1 cellular context compared by ENCODE assay signal in the genomic region with DNA sequence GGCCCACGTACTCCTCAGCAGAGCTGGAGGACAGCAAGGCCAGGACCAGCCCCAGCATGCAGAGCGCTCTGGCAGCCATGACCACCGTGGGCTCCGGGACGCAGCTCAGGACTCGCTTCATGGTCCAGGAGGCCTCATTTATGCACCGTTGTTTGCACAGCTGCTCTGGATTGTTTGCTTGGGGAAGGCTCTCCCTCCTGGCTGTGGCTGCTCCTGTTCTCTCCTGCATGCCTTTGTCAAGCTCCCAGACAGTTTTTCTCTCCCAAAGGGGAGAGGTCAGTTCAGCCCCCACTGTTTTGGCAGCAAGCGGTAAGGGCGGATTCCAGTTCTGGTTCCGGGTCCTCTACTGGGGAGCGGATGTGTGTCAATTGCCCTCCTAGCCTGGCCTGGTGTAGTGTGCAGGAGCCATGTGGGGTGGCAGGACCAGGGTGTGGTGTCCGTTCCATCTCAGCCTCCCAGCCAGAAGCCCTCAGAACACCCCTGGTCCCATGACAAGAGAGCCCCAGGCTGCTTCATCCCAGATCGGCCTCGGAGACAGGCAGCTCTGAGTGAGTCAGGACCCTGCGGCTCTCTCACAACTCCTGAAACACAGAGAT.
TF ChIP-seq lines count a peak whose summit lies in the region.

A gene with protein sequence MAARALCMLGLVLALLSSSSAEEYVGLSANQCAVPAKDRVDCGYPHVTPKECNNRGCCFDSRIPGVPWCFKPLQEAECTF (minus strand): TSS at position 114 of the 596 bp plus-strand sequence. CDS start 35 bp downstream, at position 79.

TF ChIP-seq in HepG2, 621 proteins besides CTCF, POLR2A, EP300 and RAD21 (continued from another document and continues in another):
- TF ChIP-seq, protein P1, sequence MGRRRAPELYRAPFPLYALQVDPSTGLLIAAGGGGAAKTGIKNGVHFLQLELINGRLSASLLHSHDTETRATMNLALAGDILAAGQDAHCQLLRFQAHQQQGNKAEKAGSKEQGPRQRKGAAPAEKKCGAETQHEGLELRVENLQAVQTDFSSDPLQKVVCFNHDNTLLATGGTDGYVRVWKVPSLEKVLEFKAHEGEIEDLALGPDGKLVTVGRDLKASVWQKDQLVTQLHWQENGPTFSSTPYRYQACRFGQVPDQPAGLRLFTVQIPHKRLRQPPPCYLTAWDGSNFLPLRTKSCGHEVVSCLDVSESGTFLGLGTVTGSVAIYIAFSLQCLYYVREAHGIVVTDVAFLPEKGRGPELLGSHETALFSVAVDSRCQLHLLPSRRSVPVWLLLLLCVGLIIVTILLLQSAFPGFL (CRISPR knock-in tag; IDR thresholded peaks at IDR 0.05) = no peak
- 0 out of 2 replicates have a peak, but pooled peaks have one; percentile 33 for TF ChIP-seq RARA (CRISPR knock-in tag; IDR thresholded peaks at IDR 0.05)
- no peak for TF ChIP-seq MTF1 (CRISPR knock-in tag; IDR thresholded peaks at IDR 0.05)
- no peak for TF ChIP-seq ARID2 (CRISPR knock-in tag; IDR thresholded peaks at IDR 0.05; ENCODE audit: borderline replicate concordance)
- TF ChIP-seq SALL2 (CRISPR knock-in tag; IDR thresholded peaks at IDR 0.05) = 0 out of 2 replicates have a peak, but pooled peaks have one; percentile 49
- TF ChIP-seq, protein P2, sequence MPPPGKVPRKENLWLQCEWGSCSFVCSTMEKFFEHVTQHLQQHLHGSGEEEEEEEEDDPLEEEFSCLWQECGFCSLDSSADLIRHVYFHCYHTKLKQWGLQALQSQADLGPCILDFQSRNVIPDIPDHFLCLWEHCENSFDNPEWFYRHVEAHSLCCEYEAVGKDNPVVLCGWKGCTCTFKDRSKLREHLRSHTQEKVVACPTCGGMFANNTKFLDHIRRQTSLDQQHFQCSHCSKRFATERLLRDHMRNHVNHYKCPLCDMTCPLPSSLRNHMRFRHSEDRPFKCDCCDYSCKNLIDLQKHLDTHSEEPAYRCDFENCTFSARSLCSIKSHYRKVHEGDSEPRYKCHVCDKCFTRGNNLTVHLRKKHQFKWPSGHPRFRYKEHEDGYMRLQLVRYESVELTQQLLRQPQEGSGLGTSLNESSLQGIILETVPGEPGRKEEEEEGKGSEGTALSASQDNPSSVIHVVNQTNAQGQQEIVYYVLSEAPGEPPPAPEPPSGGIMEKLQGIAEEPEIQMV (CRISPR knock-in tag; IDR thresholded peaks at IDR 0.05; ENCODE audit: low read depth) = no peak
- TF ChIP-seq, protein P3, sequence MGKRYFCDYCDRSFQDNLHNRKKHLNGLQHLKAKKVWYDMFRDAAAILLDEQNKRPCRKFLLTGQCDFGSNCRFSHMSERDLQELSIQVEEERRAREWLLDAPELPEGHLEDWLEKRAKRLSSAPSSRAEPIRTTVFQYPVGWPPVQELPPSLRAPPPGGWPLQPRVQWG (CRISPR knock-in tag; IDR thresholded peaks at IDR 0.05; ENCODE audit: borderline replicate concordance, low read depth) = no peak
- TF ChIP-seq ZSCAN30 (CRISPR knock-in tag; IDR thresholded peaks at IDR 0.05) = no peak
- TF ChIP-seq ZNF546 (CRISPR knock-in tag; conservative IDR thresholded peaks at IDR 0.05) = 0 out of 2 replicates have a peak, but pooled peaks have one; percentile 31
- TF ChIP-seq, protein P4, sequence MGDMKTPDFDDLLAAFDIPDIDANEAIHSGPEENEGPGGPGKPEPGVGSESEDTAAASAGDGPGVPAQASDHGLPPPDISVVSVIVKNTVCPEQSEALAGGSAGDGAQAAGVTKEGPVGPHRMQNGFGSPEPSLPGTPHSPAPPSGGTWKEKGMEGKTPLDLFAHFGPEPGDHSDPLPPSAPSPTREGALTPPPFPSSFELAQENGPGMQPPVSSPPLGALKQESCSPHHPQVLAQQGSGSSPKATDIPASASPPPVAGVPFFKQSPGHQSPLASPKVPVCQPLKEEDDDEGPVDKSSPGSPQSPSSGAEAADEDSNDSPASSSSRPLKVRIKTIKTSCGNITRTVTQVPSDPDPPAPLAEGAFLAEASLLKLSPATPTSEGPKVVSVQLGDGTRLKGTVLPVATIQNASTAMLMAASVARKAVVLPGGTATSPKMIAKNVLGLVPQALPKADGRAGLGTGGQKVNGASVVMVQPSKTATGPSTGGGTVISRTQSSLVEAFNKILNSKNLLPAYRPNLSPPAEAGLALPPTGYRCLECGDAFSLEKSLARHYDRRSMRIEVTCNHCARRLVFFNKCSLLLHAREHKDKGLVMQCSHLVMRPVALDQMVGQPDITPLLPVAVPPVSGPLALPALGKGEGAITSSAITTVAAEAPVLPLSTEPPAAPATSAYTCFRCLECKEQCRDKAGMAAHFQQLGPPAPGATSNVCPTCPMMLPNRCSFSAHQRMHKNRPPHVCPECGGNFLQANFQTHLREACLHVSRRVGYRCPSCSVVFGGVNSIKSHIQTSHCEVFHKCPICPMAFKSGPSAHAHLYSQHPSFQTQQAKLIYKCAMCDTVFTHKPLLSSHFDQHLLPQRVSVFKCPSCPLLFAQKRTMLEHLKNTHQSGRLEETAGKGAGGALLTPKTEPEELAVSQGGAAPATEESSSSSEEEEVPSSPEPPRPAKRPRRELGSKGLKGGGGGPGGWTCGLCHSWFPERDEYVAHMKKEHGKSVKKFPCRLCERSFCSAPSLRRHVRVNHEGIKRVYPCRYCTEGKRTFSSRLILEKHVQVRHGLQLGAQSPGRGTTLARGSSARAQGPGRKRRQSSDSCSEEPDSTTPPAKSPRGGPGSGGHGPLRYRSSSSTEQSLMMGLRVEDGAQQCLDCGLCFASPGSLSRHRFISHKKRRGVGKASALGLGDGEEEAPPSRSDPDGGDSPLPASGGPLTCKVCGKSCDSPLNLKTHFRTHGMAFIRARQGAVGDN (CRISPR knock-in tag; IDR thresholded peaks at IDR 0.05) = peak; percentile 87
- TF ChIP-seq ZNF432 (CRISPR knock-in tag; IDR thresholded peaks at IDR 0.05; ENCODE audit: borderline replicate concordance) = no peak
- TF ChIP-seq, protein P5, sequence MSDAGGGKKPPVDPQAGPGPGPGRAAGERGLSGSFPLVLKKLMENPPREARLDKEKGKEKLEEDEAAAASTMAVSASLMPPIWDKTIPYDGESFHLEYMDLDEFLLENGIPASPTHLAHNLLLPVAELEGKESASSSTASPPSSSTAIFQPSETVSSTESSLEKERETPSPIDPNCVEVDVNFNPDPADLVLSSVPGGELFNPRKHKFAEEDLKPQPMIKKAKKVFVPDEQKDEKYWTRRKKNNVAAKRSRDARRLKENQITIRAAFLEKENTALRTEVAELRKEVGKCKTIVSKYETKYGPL (CRISPR knock-in tag; IDR thresholded peaks at IDR 0.05) = no peak
- TF ChIP-seq ZNF205 (CRISPR knock-in tag; IDR thresholded peaks at IDR 0.05) = no peak
- no peak for TF ChIP-seq PLRG1 (conservative IDR thresholded peaks at IDR 0.05)
- TF ChIP-seq FOSL2 (CRISPR knock-in tag; IDR thresholded peaks at IDR 0.05) = no peak; the same call in 1 of the 2 replicates
- TF ChIP-seq MATR3 (CRISPR knock-in tag; IDR thresholded peaks at IDR 0.05) = no peak
- TF ChIP-seq HOXA9 (CRISPR knock-in tag; IDR thresholded peaks at IDR 0.05; ENCODE audit: borderline replicate concordance) = no peak
- no peak for TF ChIP-seq ZNF337 (CRISPR knock-in tag; IDR thresholded peaks at IDR 0.05; ENCODE audit: borderline replicate concordance, low read depth)
- TF ChIP-seq PHF21A (CRISPR knock-in tag; IDR thresholded peaks at IDR 0.05) = peak; percentile 58; the same call in 1 of the 2 replicates
- no peak for TF ChIP-seq GLI4 (CRISPR knock-in tag; IDR thresholded peaks at IDR 0.05; ENCODE audit: borderline replicate concordance)
- TF ChIP-seq REL (CRISPR knock-in tag; conservative IDR thresholded peaks at IDR 0.05) = no peak
- no peak for TF ChIP-seq HMGA1 (CRISPR knock-in tag; conservative IDR thresholded peaks at IDR 0.05)
- TF ChIP-seq, protein P6, sequence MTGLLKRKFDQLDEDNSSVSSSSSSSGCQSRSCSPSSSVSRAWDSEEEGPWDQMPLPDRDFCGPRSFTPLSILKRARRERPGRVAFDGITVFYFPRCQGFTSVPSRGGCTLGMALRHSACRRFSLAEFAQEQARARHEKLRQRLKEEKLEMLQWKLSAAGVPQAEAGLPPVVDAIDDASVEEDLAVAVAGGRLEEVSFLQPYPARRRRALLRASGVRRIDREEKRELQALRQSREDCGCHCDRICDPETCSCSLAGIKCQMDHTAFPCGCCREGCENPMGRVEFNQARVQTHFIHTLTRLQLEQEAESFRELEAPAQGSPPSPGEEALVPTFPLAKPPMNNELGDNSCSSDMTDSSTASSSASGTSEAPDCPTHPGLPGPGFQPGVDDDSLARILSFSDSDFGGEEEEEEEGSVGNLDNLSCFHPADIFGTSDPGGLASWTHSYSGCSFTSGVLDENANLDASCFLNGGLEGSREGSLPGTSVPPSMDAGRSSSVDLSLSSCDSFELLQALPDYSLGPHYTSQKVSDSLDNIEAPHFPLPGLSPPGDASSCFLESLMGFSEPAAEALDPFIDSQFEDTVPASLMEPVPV (CRISPR knock-in tag; IDR thresholded peaks at IDR 0.05) = no peak
- peak; percentile 71 for TF ChIP-seq RBFOX2 (IDR thresholded peaks at IDR 0.05; ENCODE audit: low read depth, low read length)
- TF ChIP-seq, protein P7, sequence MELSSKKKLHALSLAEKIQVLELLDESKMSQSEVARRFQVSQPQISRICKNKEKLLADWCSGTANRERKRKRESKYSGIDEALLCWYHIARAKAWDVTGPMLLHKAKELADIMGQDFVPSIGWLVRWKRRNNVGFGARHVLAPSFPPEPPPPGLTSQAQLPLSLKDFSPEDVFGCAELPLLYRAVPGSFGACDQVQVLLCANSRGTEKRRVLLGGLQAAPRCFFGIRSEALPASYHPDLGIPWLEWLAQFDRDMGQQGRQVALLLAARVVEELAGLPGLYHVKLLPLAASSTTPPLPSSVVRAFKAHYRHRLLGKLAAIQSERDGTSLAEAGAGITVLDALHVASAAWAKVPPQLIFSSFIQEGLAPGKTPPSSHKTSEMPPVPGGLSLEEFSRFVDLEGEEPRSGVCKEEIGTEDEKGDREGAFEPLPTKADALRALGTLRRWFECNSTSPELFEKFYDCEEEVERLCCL (CRISPR knock-in tag; IDR thresholded peaks at IDR 0.05; ENCODE audit: borderline replicate concordance) = no peak
- TF ChIP-seq, protein P8, sequence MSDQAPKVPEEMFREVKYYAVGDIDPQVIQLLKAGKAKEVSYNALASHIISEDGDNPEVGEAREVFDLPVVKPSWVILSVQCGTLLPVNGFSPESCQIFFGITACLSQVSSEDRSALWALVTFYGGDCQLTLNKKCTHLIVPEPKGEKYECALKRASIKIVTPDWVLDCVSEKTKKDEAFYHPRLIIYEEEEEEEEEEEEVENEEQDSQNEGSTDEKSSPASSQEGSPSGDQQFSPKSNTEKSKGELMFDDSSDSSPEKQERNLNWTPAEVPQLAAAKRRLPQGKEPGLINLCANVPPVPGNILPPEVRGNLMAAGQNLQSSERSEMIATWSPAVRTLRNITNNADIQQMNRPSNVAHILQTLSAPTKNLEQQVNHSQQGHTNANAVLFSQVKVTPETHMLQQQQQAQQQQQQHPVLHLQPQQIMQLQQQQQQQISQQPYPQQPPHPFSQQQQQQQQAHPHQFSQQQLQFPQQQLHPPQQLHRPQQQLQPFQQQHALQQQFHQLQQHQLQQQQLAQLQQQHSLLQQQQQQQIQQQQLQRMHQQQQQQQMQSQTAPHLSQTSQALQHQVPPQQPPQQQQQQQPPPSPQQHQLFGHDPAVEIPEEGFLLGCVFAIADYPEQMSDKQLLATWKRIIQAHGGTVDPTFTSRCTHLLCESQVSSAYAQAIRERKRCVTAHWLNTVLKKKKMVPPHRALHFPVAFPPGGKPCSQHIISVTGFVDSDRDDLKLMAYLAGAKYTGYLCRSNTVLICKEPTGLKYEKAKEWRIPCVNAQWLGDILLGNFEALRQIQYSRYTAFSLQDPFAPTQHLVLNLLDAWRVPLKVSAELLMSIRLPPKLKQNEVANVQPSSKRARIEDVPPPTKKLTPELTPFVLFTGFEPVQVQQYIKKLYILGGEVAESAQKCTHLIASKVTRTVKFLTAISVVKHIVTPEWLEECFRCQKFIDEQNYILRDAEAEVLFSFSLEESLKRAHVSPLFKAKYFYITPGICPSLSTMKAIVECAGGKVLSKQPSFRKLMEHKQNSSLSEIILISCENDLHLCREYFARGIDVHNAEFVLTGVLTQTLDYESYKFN (CRISPR knock-in tag; conservative IDR thresholded peaks at IDR 0.05) = peak; percentile 69; the same call in 1 of the 2 replicates
- TF ChIP-seq, protein P9, sequence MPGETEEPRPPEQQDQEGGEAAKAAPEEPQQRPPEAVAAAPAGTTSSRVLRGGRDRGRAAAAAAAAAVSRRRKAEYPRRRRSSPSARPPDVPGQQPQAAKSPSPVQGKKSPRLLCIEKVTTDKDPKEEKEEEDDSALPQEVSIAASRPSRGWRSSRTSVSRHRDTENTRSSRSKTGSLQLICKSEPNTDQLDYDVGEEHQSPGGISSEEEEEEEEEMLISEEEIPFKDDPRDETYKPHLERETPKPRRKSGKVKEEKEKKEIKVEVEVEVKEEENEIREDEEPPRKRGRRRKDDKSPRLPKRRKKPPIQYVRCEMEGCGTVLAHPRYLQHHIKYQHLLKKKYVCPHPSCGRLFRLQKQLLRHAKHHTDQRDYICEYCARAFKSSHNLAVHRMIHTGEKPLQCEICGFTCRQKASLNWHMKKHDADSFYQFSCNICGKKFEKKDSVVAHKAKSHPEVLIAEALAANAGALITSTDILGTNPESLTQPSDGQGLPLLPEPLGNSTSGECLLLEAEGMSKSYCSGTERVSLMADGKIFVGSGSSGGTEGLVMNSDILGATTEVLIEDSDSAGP (CRISPR knock-in tag; IDR thresholded peaks at IDR 0.05; ENCODE audit: borderline replicate concordance) = peak; percentile 31; the same call in 1 of the 2 replicates
- TF ChIP-seq, protein P10, sequence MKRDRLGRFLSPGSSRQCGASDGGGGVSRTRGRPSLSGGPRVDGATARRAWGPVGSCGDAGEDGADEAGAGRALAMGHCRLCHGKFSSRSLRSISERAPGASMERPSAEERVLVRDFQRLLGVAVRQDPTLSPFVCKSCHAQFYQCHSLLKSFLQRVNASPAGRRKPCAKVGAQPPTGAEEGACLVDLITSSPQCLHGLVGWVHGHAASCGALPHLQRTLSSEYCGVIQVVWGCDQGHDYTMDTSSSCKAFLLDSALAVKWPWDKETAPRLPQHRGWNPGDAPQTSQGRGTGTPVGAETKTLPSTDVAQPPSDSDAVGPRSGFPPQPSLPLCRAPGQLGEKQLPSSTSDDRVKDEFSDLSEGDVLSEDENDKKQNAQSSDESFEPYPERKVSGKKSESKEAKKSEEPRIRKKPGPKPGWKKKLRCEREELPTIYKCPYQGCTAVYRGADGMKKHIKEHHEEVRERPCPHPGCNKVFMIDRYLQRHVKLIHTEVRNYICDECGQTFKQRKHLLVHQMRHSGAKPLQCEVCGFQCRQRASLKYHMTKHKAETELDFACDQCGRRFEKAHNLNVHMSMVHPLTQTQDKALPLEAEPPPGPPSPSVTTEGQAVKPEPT (CRISPR knock-in tag; IDR thresholded peaks at IDR 0.05; ENCODE audit: low read depth) = no peak
- TF ChIP-seq, protein P11, sequence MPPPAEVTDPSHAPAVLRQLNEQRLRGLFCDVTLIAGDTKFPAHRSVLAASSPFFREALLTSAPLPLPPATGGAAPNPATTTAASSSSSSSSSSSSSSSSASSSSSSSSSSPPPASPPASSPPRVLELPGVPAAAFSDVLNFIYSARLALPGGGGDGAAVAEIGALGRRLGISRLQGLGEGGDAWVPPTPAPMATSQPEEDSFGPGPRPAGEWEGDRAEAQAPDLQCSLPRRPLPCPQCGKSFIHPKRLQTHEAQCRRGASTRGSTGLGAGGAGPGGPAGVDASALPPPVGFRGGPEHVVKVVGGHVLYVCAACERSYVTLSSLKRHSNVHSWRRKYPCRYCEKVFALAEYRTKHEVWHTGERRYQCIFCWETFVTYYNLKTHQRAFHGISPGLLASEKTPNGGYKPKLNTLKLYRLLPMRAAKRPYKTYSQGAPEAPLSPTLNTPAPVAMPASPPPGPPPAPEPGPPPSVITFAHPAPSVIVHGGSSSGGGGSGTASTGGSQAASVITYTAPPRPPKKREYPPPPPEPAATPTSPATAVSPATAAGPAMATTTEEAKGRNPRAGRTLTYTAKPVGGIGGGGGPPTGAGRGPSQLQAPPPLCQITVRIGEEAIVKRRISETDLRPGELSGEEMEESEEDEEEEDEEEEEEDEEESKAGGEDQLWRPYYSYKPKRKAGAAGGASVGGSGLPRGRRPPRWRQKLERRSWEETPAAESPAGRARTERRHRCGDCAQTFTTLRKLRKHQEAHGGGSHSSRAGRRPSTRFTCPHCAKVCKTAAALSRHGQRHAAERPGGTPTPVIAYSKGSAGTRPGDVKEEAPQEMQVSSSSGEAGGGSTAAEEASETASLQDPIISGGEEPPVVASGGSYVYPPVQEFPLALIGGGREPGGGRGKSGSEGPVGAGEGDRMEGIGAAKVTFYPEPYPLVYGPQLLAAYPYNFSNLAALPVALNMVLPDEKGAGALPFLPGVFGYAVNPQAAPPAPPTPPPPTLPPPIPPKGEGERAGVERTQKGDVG (CRISPR knock-in tag; IDR thresholded peaks at IDR 0.05; ENCODE audit: borderline replicate concordance) = no peak
